In the genomic region with DNA sequence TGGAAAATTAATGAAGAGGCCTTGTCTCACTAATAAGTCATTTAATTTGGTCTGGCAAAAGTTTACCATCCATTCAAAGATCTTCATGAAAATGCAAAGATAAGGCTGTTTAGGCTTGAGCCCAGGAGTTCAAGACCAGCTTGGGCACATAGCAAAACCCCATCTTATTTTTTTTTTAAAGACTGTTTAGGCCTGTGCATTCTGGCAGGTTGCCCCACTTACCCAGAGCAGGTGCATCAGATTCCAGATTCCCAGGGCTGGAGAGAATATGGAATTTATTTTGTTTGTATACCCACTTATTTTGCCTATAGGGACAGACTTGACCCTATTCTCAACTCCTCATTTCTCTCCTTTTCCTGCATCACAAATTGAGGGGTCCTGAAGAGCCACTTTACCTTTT, we compare ENCODE assay signal across 10 cellular contexts. TPM values are rescaled to one million over a fixed set of nuclear protein-coding genes. Genes with fewer than 3 reads are reported as not detected.
DNase-seq lines count a peak whose midpoint lies in the region; ATAC-seq and TF ChIP-seq lines count a peak whose summit lies in the region.
"Had no signal": no experiment of that assay in that cellular context is flagged by ENCODE, and none has a peak within 500 bp of the region (broad histone marks: within the 10 kb centered on the region; RNA-seq: fewer than 3 reads in every experiment).

No MANE protein-coding gene starts in this region.

- intact Hi-C loops in right lobe of liver (cut with DNase I), result loop anchor here in 1 of 2 donors (10.0 kb wide), 1 partner anchor 88 kb away; no protein-coding TSS in a partner anchor

- peaks cover 24% of the 10 kb centered on the region for H3K4me1 Mint-ChIP-seq in progenitor cell of endocrine pancreas (ENCODE audit: low read depth)
- H3K4me1 Mint-ChIP-seq in activated CD4-positive, alpha-beta T cell treated with anti-CD3 and anti-CD28 coated beads, Interleukin-2, amount 10 ng/mL, durations not matched to agents 7 days and 5 days, result peaks cover 51% of the 10 kb centered on the region

- H3K4me3 ChIP-seq in Loucy (ENCODE audit: low read length, poor library complexity, severe bottlenecking) (peak overlapping the region; percentile 68), adipocyte (ENCODE audit: low read length) (peak overlapping the region; percentile 51), right lobe of liver (peak overlapping the region in 1 of 3 donors; percentile 2), subcutaneous abdominal adipose tissue (ENCODE audit: low read depth in 1 of 5, low read length in 5 of 5) (no peak overlapping the region)
- H3K4me3 ChIP-seq: SK-N-MC had no signal

- H3K36me3 Mint-ChIP-seq in progenitor cell of endocrine pancreas (ENCODE audit: insufficient read depth), result peaks cover 23% of the 10 kb centered on the region
- H3K36me3 Mint-ChIP-seq in activated CD4-positive, alpha-beta T cell treated with anti-CD3 and anti-CD28 coated beads, Interleukin-2, amount 10 ng/mL, durations not matched to agents 7 days and 5 days (ENCODE audit: low read depth), result peaks cover 55% of the 10 kb centered on the region

- TF ChIP-seq POLR2A in right lobe of liver (IDR thresholded peaks at IDR 0.05), result no peak

- ATAC-seq in right lobe of liver, result no peak

- H3K79me2 ChIP-seq in Loucy (ENCODE audit: insufficient read depth, low read length), result peaks cover 92% of the 10 kb centered on the region

- H3K27ac Mint-ChIP-seq in progenitor cell of endocrine pancreas, result no peak overlapping the region
- no peak overlapping the region for H3K27ac Mint-ChIP-seq in activated CD4-positive, alpha-beta T cell treated with anti-CD3 and anti-CD28 coated beads, Interleukin-2, amount 10 ng/mL, durations not matched to agents 7 days and 5 days

- no peaks in the 10 kb centered on the region for H3K27me3 ChIP-seq in Loucy (ENCODE audit: insufficient read depth, low read length, poor library complexity, severe bottlenecking)
- H3K27me3 ChIP-seq in adipocyte (replicated peaks; ENCODE audit: control insufficient read depth, insufficient read depth, low read length), result no peaks in the 10 kb centered on the region
- no peaks in the 10 kb centered on the region for H3K27me3 ChIP-seq in right lobe of liver
- no peaks in the 10 kb centered on the region for H3K27me3 ChIP-seq in subcutaneous abdominal adipose tissue (ENCODE audit: control insufficient read depth in 5 of 5, insufficient read depth in 4 of 5, low read length in 5 of 5)

- no peak overlapping the region for H3K9ac ChIP-seq in Loucy (ENCODE audit: low read depth, low read length, poor library complexity, severe bottlenecking)
- H3K9ac ChIP-seq in adipocyte (ENCODE audit: low read length), result peak overlapping the region; percentile 31
- H3K9ac ChIP-seq in subcutaneous abdominal adipose tissue (ENCODE audit: low read length in 5 of 5), result peak overlapping the region in 3 of 5 donors; percentile 43 to 59 (median 48)

- POLR2A ChIA-PET in activated CD4-positive, alpha-beta T cell treated with anti-CD3 and anti-CD28 coated beads, Interleukin-2, amount 10 ng/mL, durations not matched to agents 7 days and 5 days (lab: Charles Lee), result no interaction called here

- H3K27ac ChIP-seq in right lobe of liver (peak overlapping the region; percentile 43 to 67 (median 65)), subcutaneous abdominal adipose tissue (ENCODE audit: low read depth, low read length) (peak overlapping the region; percentile 88)

- DNase-seq in adipocyte (ENCODE audit: low read depth) (no peak), right lobe of liver (no peak), progenitor cell of endocrine pancreas (ENCODE audit: low spot score, unreplicated experiment) (no peak), kidney glomerular epithelial cell (lab: John Stamatoyannopoulos, UW) (no peak)
- DNase-seq in activated CD4-positive, CD25-positive, alpha-beta regulatory T cell (lab: John Stamatoyannopoulos, UW), result no peak
- DNase-seq in activated CD4-positive, alpha-beta T cell treated with anti-CD3 and anti-CD28 coated beads, Interleukin-2, amount 10 ng/mL, durations not matched to agents 7 days and 5 days, result no peak
- DNase-seq: glutamatergic neuron had no signal

- CTCF ChIA-PET in activated CD4-positive, alpha-beta T cell treated with anti-CD3 and anti-CD28 coated beads, Interleukin-2, amount 10 ng/mL, durations not matched to agents 7 days and 5 days (lab: Charles Lee), result interaction anchor here (0.6 to 1.0 kb wide), 2 partner anchors 9 to 21 kb away, joined by 3 to 8 read pairs; no protein-coding TSS in a partner anchor

- no peak overlapping the region for H2AFZ ChIP-seq in Loucy (ENCODE audit: low read length)

- peaks cover 5% of the 10 kb centered on the region; the same call in 1 of the 2 replicates for H3F3A ChIP-seq in Loucy (ENCODE audit: low read depth)

- no peak overlapping the region for H3K4me3 Mint-ChIP-seq in progenitor cell of endocrine pancreas (ENCODE audit: low read depth)
- no peak overlapping the region for H3K4me3 Mint-ChIP-seq in activated CD4-positive, alpha-beta T cell treated with anti-CD3 and anti-CD28 coated beads, Interleukin-2, amount 10 ng/mL, durations not matched to agents 7 days and 5 days

- peaks cover 62% of the 10 kb centered on the region for H4K20me1 ChIP-seq in Loucy (ENCODE audit: insufficient read depth, low read length, poor library complexity, severe bottlenecking)

- H3K9me3 ChIP-seq in Loucy (ENCODE audit: insufficient read depth, low read depth, low read length), result no peaks in the 10 kb centered on the region
- H3K9me3 ChIP-seq in adipocyte (ENCODE audit: control insufficient read depth, low read length), result no peaks in the 10 kb centered on the region
- no peaks in the 10 kb centered on the region for H3K9me3 ChIP-seq in right lobe of liver
- H3K9me3 ChIP-seq in subcutaneous abdominal adipose tissue (ENCODE audit: control insufficient read depth in 5 of 5, low read length in 5 of 5), result no peaks in the 10 kb centered on the region

- H3K9me2 ChIP-seq in Loucy (replicated peaks; ENCODE audit: low read depth, low read length), result no peaks in the 10 kb centered on the region

- H3K36me3 ChIP-seq in Loucy (ENCODE audit: insufficient read depth, low read length) (peaks cover 32% of the 10 kb centered on the region; the same call in 1 of the 2 replicates), adipocyte (ENCODE audit: control insufficient read depth, insufficient read depth, low read length, severe bottlenecking) (peaks cover 50% of the 10 kb centered on the region), right lobe of liver (peaks cover 0 to 42% (median 15%) of the 10 kb centered on the region in 4 donors), subcutaneous abdominal adipose tissue (ENCODE audit: control insufficient read depth in 5 of 5, insufficient read depth in 5 of 5, low read length in 5 of 5) (peaks cover 19 to 42% (median 29%) of the 10 kb centered on the region in 5 donors)

- H3K4me2 ChIP-seq in Loucy (ENCODE audit: low read depth, low read length, poor library complexity, severe bottlenecking), result peak overlapping the region; percentile 75

- peaks cover 3% of the 10 kb centered on the region for H3K27me3 Mint-ChIP-seq in progenitor cell of endocrine pancreas
- H3K27me3 Mint-ChIP-seq in activated CD4-positive, alpha-beta T cell treated with anti-CD3 and anti-CD28 coated beads, Interleukin-2, amount 10 ng/mL, durations not matched to agents 7 days and 5 days, result peaks cover 17% of the 10 kb centered on the region

- no peak for TF ChIP-seq CTCF in Loucy (conservative IDR thresholded peaks at IDR 0.05; ENCODE audit: low read length)
- TF ChIP-seq CTCF in right lobe of liver (IDR thresholded peaks at IDR 0.05), result no peak
- TF ChIP-seq CTCF in progenitor cell of endocrine pancreas (IDR thresholded peaks at IDR 0.05; ENCODE audit: unreplicated experiment), result no peak

- H3K4me1 ChIP-seq in Loucy (ENCODE audit: insufficient read depth, low read length, poor library complexity, severe bottlenecking), result peaks cover 56% of the 10 kb centered on the region
- peaks cover 56% of the 10 kb centered on the region for H3K4me1 ChIP-seq in adipocyte (ENCODE audit: control insufficient read depth, insufficient read depth, low read length)
- H3K4me1 ChIP-seq in right lobe of liver, result peaks cover 0 to 49% (median 18%) of the 10 kb centered on the region in 4 donors
- peaks cover 9 to 75% (median 70%) of the 10 kb centered on the region in 5 donors for H3K4me1 ChIP-seq in subcutaneous abdominal adipose tissue (ENCODE audit: control insufficient read depth in 5 of 5, insufficient read depth in 5 of 5, low read length in 5 of 5)

- H3K9me3 Mint-ChIP-seq in progenitor cell of endocrine pancreas (ENCODE audit: low read depth), result no peaks in the 10 kb centered on the region
- H3K9me3 Mint-ChIP-seq in activated CD4-positive, alpha-beta T cell treated with anti-CD3 and anti-CD28 coated beads, Interleukin-2, amount 10 ng/mL, durations not matched to agents 7 days and 5 days, result no peaks in the 10 kb centered on the region

RNA-seq across cellular contexts. Expression of a gene that starts 5.7 kb away (rescaled TPM):
- total RNA-seq in right lobe of liver (10 to 100 TPM; 18.1 to 45.2 (median 23.8) TPM), progenitor cell of endocrine pancreas (45.2 and 47.6 TPM in 2 replicates)
- total RNA-seq in activated CD4-positive, alpha-beta T cell treated with anti-CD3 and anti-CD28 coated beads, Interleukin-2, amount 10 ng/mL, durations not matched to agents 7 days and 5 days, result 10 to 100 TPM; 11.2 to 12.8 TPM

Comparison
In these comparisons a context has a peak if more than half of its experiments do, and no peak if none do; other contexts are left out.
1. H3K4me3 ChIP-seq: peak in Loucy (single experiment) and adipocyte (single experiment); none in subcutaneous abdominal adipose tissue (0 of 5).